ENCODE assay signal across 11 cellular contexts in genomic region chr12:75759842-75760260, GRCh38.
DNase-seq lines count a peak whose midpoint lies in the region; ATAC-seq, FAIRE-seq and TF ChIP-seq lines count a peak whose summit lies in the region.
"Had no signal": no experiment of that assay in that cellular context is flagged by ENCODE, and none has a peak within 500 bp of the region (broad histone marks: within the 10 kb centered on the region; RNA-seq: fewer than 3 reads in every experiment).

No MANE protein-coding gene starts in this region.

- H3K9me3 ChIP-seq in A549 (no peaks in the 10 kb centered on the region), OCI-LY3 (ENCODE audit: insufficient read depth, low read length) (no peaks in the 10 kb centered on the region), small intestine (ENCODE audit: control insufficient read depth, low read depth) (no peaks in the 10 kb centered on the region)
- H3K9me3 ChIP-seq: SJCRH30, spleen had no signal

- TF ChIP-seq EP300 in A549 (IDR thresholded peaks at IDR 0.05), result no peak

- WGBS in A549 (ENCODE audit: missing lambda C conversion rate), result 92% methylated on average over 1 of the region's 1 CpG
- WGBS in small intestine, 3 donors, result 94 to 96% (median 95%) methylated on average over 1 of the region's 1 CpG

- TF ChIP-seq CTCF in A549 (IDR thresholded peaks at IDR 0.05) (no peak), OCI-LY3 (IDR thresholded peaks at IDR 0.05; ENCODE audit: low read depth, low read length) (no peak)

- H3K4me2 ChIP-seq in A549, result peak overlapping the region; percentile 23; the same call in 1 of the 3 replicates
- peak overlapping the region; percentile 73 for H3K4me2 ChIP-seq in OCI-LY3 (ENCODE audit: low read length)

- no peaks in the 10 kb centered on the region for H3K36me3 ChIP-seq in OCI-LY3 (replicated peaks; ENCODE audit: low read depth, low read length)
- no peaks in the 10 kb centered on the region for H3K36me3 ChIP-seq in small intestine (ENCODE audit: control insufficient read depth in 2 of 2, insufficient read depth in 2 of 2, low read length in 2 of 2)
- H3K36me3 ChIP-seq: SJCRH30, spleen had no signal

- H3K4me1 ChIP-seq in A549 (peaks cover 38% of the 10 kb centered on the region), OCI-LY3 (ENCODE audit: low read length) (peaks cover 26% of the 10 kb centered on the region), small intestine (ENCODE audit: control insufficient read depth in 2 of 2, insufficient read depth in 1 of 2, low read depth in 1 of 2, low read length in 1 of 2) (peaks cover 0 to 3% of the 10 kb centered on the region in 2 donors)
- H3K4me1 ChIP-seq: SJCRH30, spleen had no signal

- no peak overlapping the region for H2AFZ ChIP-seq in OCI-LY3 (ENCODE audit: low read depth, low read length)

- intact Hi-C loops in head of caudate nucleus (cut with DNase I), result no loop called here

- POLR2A ChIA-PET in A549 (lab: Yijun Ruan, JAX), result interaction anchor here (0.8 kb wide), 2 partner anchors 265 to 272 kb away, joined by 3 read pairs; partner anchors contain the start of gene PHLDA1

- TF ChIP-seq RAD21 in A549 (conservative IDR thresholded peaks at IDR 0.05 in 1 of 2, IDR thresholded peaks at IDR 0.05 in 1 of 2), result no peak

- TF ChIP-seq POLR2A in A549 (IDR thresholded peaks at IDR 0.05; ENCODE audit: low read length), result no peak

- DNase-seq in A549 (ENCODE audit: low read depth in 1 of 2, low spot score in 1 of 2) (peak in 1 of 2 experiments; percentile 26), fibroblast of gingiva (ENCODE audit: low read depth) (peak; percentile 49), small intestine (no peak), DMS79 (lab: John Stamatoyannopoulos, UW) (no peak), SIG-M5 (lab: John Stamatoyannopoulos, UW) (no peak), head of caudate nucleus (no peak)
- DNase-seq: NCI-H1048, SJCRH30, spleen had no signal

- H3K27me3 ChIP-seq in OCI-LY3 (ENCODE audit: low read depth, low read length) (peaks cover 3% of the 10 kb centered on the region; the same call in 1 of the 2 replicates), small intestine (ENCODE audit: control insufficient read depth in 2 of 2, insufficient read depth in 2 of 2, low read length in 2 of 2) (no peaks in the 10 kb centered on the region)
- H3K27me3 ChIP-seq: SJCRH30, spleen had no signal

- H3K9ac ChIP-seq in OCI-LY3 (ENCODE audit: low read length), result no peak overlapping the region

- H3K4me3 ChIP-seq in A549 (no peak overlapping the region), OCI-LY3 (ENCODE audit: low read length) (peak overlapping the region; percentile 51; the same call in 1 of the 2 replicates), small intestine (ENCODE audit: low read depth in 1 of 2, low read length in 2 of 2) (no peak overlapping the region)
- H3K4me3 ChIP-seq: SJCRH30, spleen had no signal

- no peaks in the 10 kb centered on the region for H4K20me1 ChIP-seq in OCI-LY3 (ENCODE audit: insufficient read depth, low read length)

- ATAC-seq in A549, result peak; percentile 74 to 78; a peak in 5 of 6 replicates
- peak; percentile 62 for ATAC-seq in GM18870 (IDR thresholded peaks at IDR 0.05; ENCODE audit: unreplicated experiment)

- FAIRE-seq in A549 (lab: Jason Lieb, UNC), result no peak
- no peak for FAIRE-seq in small intestine (lab: Jason Lieb, UNC)

- CTCF ChIA-PET in A549 (lab: Yijun Ruan, JAX), result interaction anchor here (0.6 to 4.7 kb wide), 3 partner anchors 9 to 204 kb away, joined by 3 to 13 read pairs (median 3); no protein-coding TSS in a partner anchor

- H3K79me2 ChIP-seq in OCI-LY3 (ENCODE audit: low read length), result no peaks in the 10 kb centered on the region

- H3K27ac ChIP-seq in A549, result peak overlapping the region in 1 of 2 experiments; percentile 77; a peak in 3 of 6 replicates
- peak overlapping the region; percentile 16; the same call in 1 of the 2 replicates for H3K27ac ChIP-seq in OCI-LY3 (ENCODE audit: low read length)
- H3K27ac ChIP-seq in small intestine (ENCODE audit: low read depth in 1 of 2, low read length in 1 of 2), result no peak overlapping the region
- H3K27ac ChIP-seq: SJCRH30, spleen had no signal

TF ChIP-seq in A549, 52 proteins besides CTCF, POLR2A, EP300 and RAD21:
- TF ChIP-seq FOSL2 (IDR thresholded peaks at IDR 0.05), result peak; percentile 15; the same call in 1 of the 2 replicates
- peak; percentile 44 for TF ChIP-seq FOSL2 (CRISPR knock-in tag; IDR thresholded peaks at IDR 0.05)
- TF ChIP-seq, protein P1, sequence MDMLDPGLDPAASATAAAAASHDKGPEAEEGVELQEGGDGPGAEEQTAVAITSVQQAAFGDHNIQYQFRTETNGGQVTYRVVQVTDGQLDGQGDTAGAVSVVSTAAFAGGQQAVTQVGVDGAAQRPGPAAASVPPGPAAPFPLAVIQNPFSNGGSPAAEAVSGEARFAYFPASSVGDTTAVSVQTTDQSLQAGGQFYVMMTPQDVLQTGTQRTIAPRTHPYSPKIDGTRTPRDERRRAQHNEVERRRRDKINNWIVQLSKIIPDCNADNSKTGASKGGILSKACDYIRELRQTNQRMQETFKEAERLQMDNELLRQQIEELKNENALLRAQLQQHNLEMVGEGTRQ (IDR thresholded peaks at IDR 0.05), result peak; percentile 52
- TF ChIP-seq NFE2L2 (conservative IDR thresholded peaks at IDR 0.05; ENCODE audit: low read length), result no peak
- TF ChIP-seq MAFK (IDR thresholded peaks at IDR 0.05; ENCODE audit: partially characterized antibody), result peak; percentile 27
